ENCODE assay signal across 16 cellular contexts in the genomic region with DNA sequence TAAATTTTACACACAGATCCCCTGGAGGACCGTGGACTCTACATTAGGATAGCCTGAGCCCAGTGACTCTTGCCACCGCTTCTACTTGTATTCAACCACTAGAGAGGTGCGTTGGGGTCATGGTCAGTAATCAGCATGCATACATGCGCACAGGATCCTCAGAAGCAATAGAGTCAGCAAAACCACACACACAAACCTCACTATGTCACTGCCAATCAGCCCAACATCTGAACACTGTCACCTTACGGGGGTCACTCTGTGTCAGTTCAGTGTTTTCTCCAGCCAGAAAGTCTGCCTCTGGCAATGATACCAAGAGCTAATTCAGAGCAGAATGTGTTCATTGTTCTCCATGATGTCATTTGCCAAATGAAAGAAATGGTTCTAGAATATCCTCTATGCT.
DNase-seq lines count a peak whose midpoint lies in the region; TF ChIP-seq lines count a peak whose summit lies in the region.
"Had no signal": no experiment of that assay in that cellular context is flagged by ENCODE, and none has a peak within 500 bp of the region (broad histone marks: within the 10 kb centered on the region; RNA-seq: fewer than 3 reads in every experiment).

No MANE protein-coding gene starts in this region.

- no peak overlapping the region for H2BK5ac ChIP-seq in trophoblast cell (ENCODE audit: low read depth, low read length, poor library complexity)

- no peak overlapping the region for H4K91ac ChIP-seq in trophoblast cell (ENCODE audit: low read depth, low read length)

- no peak overlapping the region for H3K4ac ChIP-seq in trophoblast cell (ENCODE audit: low read depth, low read length)

- H3K14ac ChIP-seq in trophoblast cell (ENCODE audit: low read length): no peak overlapping the region

- peak; percentile 49 for DNase-seq in Ammon's horn (ENCODE audit: low spot score)
- DNase-seq in RPMI7951 (ENCODE audit: low read depth): peak; percentile 13
- peak; percentile 85 for DNase-seq in foreskin melanocyte
- no peak for DNase-seq in trophoblast cell
- no peak for DNase-seq in ACHN
- DNase-seq in DMS 273 treated with DMSO at 0.1 percent for 48 hours (lab: John Stamatoyannopoulos, UW): no peak
- DNase-seq in ascending aorta (ENCODE audit: low spot score in 2 of 2): no peak
- no peak for DNase-seq in Peyer's patch
- DNase-seq: CD8-positive, alpha-beta T cell; DMS79; Kasumi-1; NCI-H1105; NCI-H2081 treated with DMSO at 0.1 percent for 48 hours; Right ventricle myocardium superior; SK-N-SH had no signal

- H3K9ac ChIP-seq in trophoblast cell (ENCODE audit: low read length): peak overlapping the region; percentile 38
- H3K9ac ChIP-seq: BLaER1, SK-N-SH had no signal

- H3K79me1 ChIP-seq in trophoblast cell (ENCODE audit: low read length): no peaks in the 10 kb centered on the region

- H3K27me3 ChIP-seq in trophoblast cell (ENCODE audit: insufficient read depth, low read length) (no peaks in the 10 kb centered on the region), ascending aorta (no peaks in the 10 kb centered on the region), Peyer's patch (no peaks in the 10 kb centered on the region)
- H3K27me3 ChIP-seq: BLaER1 had no signal

- H3K27ac ChIP-seq in trophoblast cell (ENCODE audit: low read depth, low read length): no peak overlapping the region
- no peak overlapping the region for H3K27ac ChIP-seq in ascending aorta
- no peak overlapping the region for H3K27ac ChIP-seq in Peyer's patch
- H3K27ac ChIP-seq: BLaER1 had no signal

- TF ChIP-seq POLR2A in Peyer's patch (IDR thresholded peaks at IDR 0.05): no peak

- H3K4me3 ChIP-seq in trophoblast cell (ENCODE audit: low read depth, low read length): no peak overlapping the region
- H3K4me3 ChIP-seq in ascending aorta: no peak overlapping the region
- H3K4me3 ChIP-seq in Peyer's patch: no peak overlapping the region
- H3K4me3 ChIP-seq: BLaER1 had no signal

- no peak overlapping the region for H3K23ac ChIP-seq in trophoblast cell (ENCODE audit: low read length)

- H3K4me2 ChIP-seq in trophoblast cell (ENCODE audit: low read length): no peak overlapping the region
- H3K4me2 ChIP-seq: BLaER1, SK-N-SH had no signal

- no peak overlapping the region for H4K8ac ChIP-seq in trophoblast cell (ENCODE audit: low read depth, low read length)

- no CpG with 5 or more reads among the region's 5 CpGs for WGBS in trophoblast cell (ENCODE audit: extremely low coverage, insufficient coverage, insufficient read length)

- H3K79me2 ChIP-seq in trophoblast cell (ENCODE audit: control insufficient read depth, insufficient read depth, low read length, poor library complexity): no peaks in the 10 kb centered on the region

- intact Hi-C loops in ascending aorta (cut with DNase I): no loop called here

- H3K4me1 ChIP-seq in trophoblast cell (ENCODE audit: control insufficient read depth in 1 of 2, insufficient read depth in 2 of 2, low read length in 2 of 2): no peaks in the 10 kb centered on the region
- H3K4me1 ChIP-seq in ascending aorta: no peaks in the 10 kb centered on the region
- no peaks in the 10 kb centered on the region for H3K4me1 ChIP-seq in Peyer's patch
- H3K4me1 ChIP-seq: BLaER1 had no signal

- no peak overlapping the region for H2AK5ac ChIP-seq in trophoblast cell (ENCODE audit: low read length)

- H4K12ac ChIP-seq in trophoblast cell (ENCODE audit: low read depth, low read length): no peak overlapping the region

- no peak overlapping the region for H2BK12ac ChIP-seq in trophoblast cell (ENCODE audit: low read length)

- H3K36me3 ChIP-seq in trophoblast cell (ENCODE audit: control insufficient read depth in 1 of 2, insufficient read depth in 2 of 2, low read length in 2 of 2) (no peaks in the 10 kb centered on the region), ascending aorta (no peaks in the 10 kb centered on the region), Peyer's patch (no peaks in the 10 kb centered on the region)

- TF ChIP-seq CTCF in ascending aorta (IDR thresholded peaks at IDR 0.05) (no peak), Peyer's patch (IDR thresholded peaks at IDR 0.05) (no peak)

- H3K9me3 ChIP-seq in trophoblast cell (ENCODE audit: insufficient read depth, low read depth, low read length) (no peaks in the 10 kb centered on the region), ascending aorta (no peaks in the 10 kb centered on the region), Peyer's patch (no peaks in the 10 kb centered on the region)
- H3K9me3 ChIP-seq: BLaER1, SK-N-SH had no signal

- H3K18ac ChIP-seq in trophoblast cell (ENCODE audit: low read length): no peak overlapping the region

- in situ Hi-C loops in ACHN (cut with HindIII; ENCODE audit: low pct_ligation_motif_present, low pct_unique_long_range_greater_than_20kb, low sequenced_read_pairs): no loop called here

- H2BK120ac ChIP-seq in trophoblast cell (ENCODE audit: insufficient read depth, low read length, poor library complexity): no peak overlapping the region

- H2AFZ ChIP-seq in trophoblast cell (ENCODE audit: insufficient read depth, low read length, poor library complexity): no peak overlapping the region

Comparison
In these comparisons a context has a peak if more than half of its experiments do, and no peak if none do; other contexts are left out.
1. DNase-seq: peak in Ammon's horn (single experiment), RPMI7951 (single experiment) and foreskin melanocyte (single experiment); none in trophoblast cell (0 of 2), ACHN (single experiment), DMS 273 treated with DMSO at 0.1 percent for 48 hours (single experiment), ascending aorta (0 of 2) and Peyer's patch (0 of 3).